ENCODE assay signal across 11 cellular contexts in genomic region chr7:101237206-101238067, GRCh38. TPM values are rescaled to one million over a fixed set of nuclear protein-coding genes. Genes with fewer than 3 reads are reported as not detected.
DNase-seq lines count a peak whose midpoint lies in the region; ATAC-seq and TF ChIP-seq lines count a peak whose summit lies in the region.
"Had no signal": no experiment of that assay in that cellular context is flagged by ENCODE, and none has a peak within 500 bp of the region (broad histone marks: within the 10 kb centered on the region; RNA-seq: fewer than 3 reads in every experiment).

Gene CLDN15, minus strand, starts transcription at chr7:101237802. Its CDS starts 221 bp downstream, at chr7:101237581.

- DNase-seq in SK-N-SH = peak; percentile 39
- DNase-seq in cardiac fibroblast (ENCODE audit: low read depth in 2 of 2) = peak; percentile 86 to 90
- no peak for DNase-seq in lung (ENCODE audit: low spot score)
- DNase-seq in testis = peak; percentile 74
- no peak for DNase-seq in stimulated activated CD4-positive, alpha-beta T cell treated with anti-CD3 and anti-CD28 coated beads, Interleukin-1b, Interleukin-23, amount 100 ng/mL, for 48 hours
- DNase-seq: immature natural killer cell, NCI-H1048 had no signal

- H3K4me3 ChIP-seq in SK-N-SH (ENCODE audit: low read depth in 2 of 2, low read length in 1 of 2) (no peak within 1 kb of the TSS), cardiac fibroblast (replicated peaks in 1 of 2; ENCODE audit: low read depth in 2 of 2, low read length in 2 of 2) (peak within 1 kb of the TSS in 1 of 2 donors; percentile 24), lung (no peak within 1 kb of the TSS), testis (no peak within 1 kb of the TSS)
- H3K4me3 ChIP-seq: A549 had no signal

- no peaks in the 10 kb centered on the region for H3K27me3 ChIP-seq in SK-N-SH (ENCODE audit: insufficient read depth)
- H3K27me3 ChIP-seq in lung (ENCODE audit: control insufficient read depth, insufficient read depth) = no peaks in the 10 kb centered on the region
- no peaks in the 10 kb centered on the region for H3K27me3 ChIP-seq in testis

- H3K9ac ChIP-seq in SK-N-SH = no peak within 1 kb of the TSS

- TF ChIP-seq RAD21 in SK-N-SH (IDR thresholded peaks at IDR 0.05; ENCODE audit: low read length) = no peak

- TF ChIP-seq POLR2A in testis (IDR thresholded peaks at IDR 0.05) = no peak

- no peaks in the 10 kb centered on the region for H3F3A ChIP-seq in SK-N-SH (replicated peaks; ENCODE audit: insufficient read depth)

- no peaks in the 10 kb centered on the region for H3K9me2 ChIP-seq in SK-N-SH

- intact Hi-C loops in testis (cut with DNase I; ENCODE audit: low total_unique reads) = no loop called here

- TF ChIP-seq CTCF in SK-N-SH (IDR thresholded peaks at IDR 0.05) (no peak), cardiac fibroblast (IDR thresholded peaks at IDR 0.05; ENCODE audit: low read depth, low read length) (no peak), lung (IDR thresholded peaks at IDR 0.05; ENCODE audit: control extremely low read depth, extremely low read depth) (no peak), testis (IDR thresholded peaks at IDR 0.05) (no peak)

- H3K79me2 ChIP-seq in SK-N-SH (ENCODE audit: insufficient read depth) = peaks cover 20% of the 10 kb centered on the region

- H2AFZ ChIP-seq in SK-N-SH (ENCODE audit: low read depth) = no peak within 1 kb of the TSS

- no peak for ATAC-seq in SK-N-SH treated with all-trans-retinoic acid at 6 μM for 48 hours
- ATAC-seq in lung (ENCODE audit: insufficient read depth, low FRiP score) = no peak
- ATAC-seq in GM21390 (IDR thresholded peaks at IDR 0.05; ENCODE audit: unreplicated experiment) = no peak
- no peak for ATAC-seq in GM19351 (IDR thresholded peaks at IDR 0.05; ENCODE audit: unreplicated experiment)
- ATAC-seq: A549 had no signal

- 87% methylated on average over 30 of the region's 31 CpGs for WGBS in SK-N-SH (ENCODE audit: low lambda C conversion rate)
- 31 to 53% methylated on average over 30 to 31 of the region's 31 CpGs for WGBS in lung, 2 donors
- 58 to 65% methylated on average over 23 to 31 of the region's 31 CpGs for WGBS in testis, 2 donors

- H3K9me3 ChIP-seq in SK-N-SH = no peaks in the 10 kb centered on the region
- no peaks in the 10 kb centered on the region for H3K9me3 ChIP-seq in lung (ENCODE audit: control insufficient read depth in 2 of 2, insufficient read depth in 1 of 2, low read length in 1 of 2)
- H3K9me3 ChIP-seq in testis = no peaks in the 10 kb centered on the region
- H3K9me3 ChIP-seq: A549 had no signal

- POLR2A ChIA-PET in SK-N-SH (lab: Yijun Ruan, JAX) = interaction anchor here (0.6 to 1.2 kb wide), 6 partner anchors 15 to 154 kb away, joined by 3 to 7 read pairs (median 3); partner anchors contain the start of genes IFT22, PLOD3 and ZNHIT1

- TF ChIP-seq EP300 in SK-N-SH (IDR thresholded peaks at IDR 0.05; ENCODE audit: borderline replicate concordance in 1 of 2, low read depth in 1 of 2, low read length in 1 of 2) = no peak

- H3K4me2 ChIP-seq in SK-N-SH = no peak within 1 kb of the TSS
- H3K4me2 ChIP-seq: A549 had no signal

- CTCF ChIA-PET in SK-N-SH (lab: Yijun Ruan, JAX) = interaction anchor here (0.7 to 4.7 kb wide), 6 partner anchors 11 to 93 kb away, joined by 3 to 30 read pairs (median 4); no protein-coding TSS in a partner anchor

- H3K36me3 ChIP-seq in SK-N-SH (replicated peaks in 1 of 2; ENCODE audit: control insufficient read depth in 1 of 2, insufficient read depth in 2 of 2, low read length in 1 of 2) (peaks cover 24 to 46% of the 10 kb centered on the region in 2 experiments), lung (ENCODE audit: control insufficient read depth in 2 of 2, insufficient read depth in 2 of 2, low read length in 2 of 2) (peaks cover 0 to 31% of the 10 kb centered on the region in 2 donors), testis (ENCODE audit: low read depth, missing control alignments) (no peaks in the 10 kb centered on the region)

- H3K27ac ChIP-seq in SK-N-SH (ENCODE audit: low read depth in 2 of 2, low read length in 1 of 2) (no peak within 1 kb of the TSS), lung (ENCODE audit: low read depth in 1 of 2, low read length in 1 of 2) (peak within 1 kb of the TSS; percentile 61 to 82), testis (peak within 1 kb of the TSS; percentile 69 to 70)
- H3K27ac ChIP-seq: A549 had no signal

- H3K4me1 ChIP-seq in SK-N-SH (ENCODE audit: control insufficient read depth in 1 of 2, insufficient read depth in 2 of 2, low read depth in 1 of 2, low read length in 1 of 2) = no peaks in the 10 kb centered on the region; a peak in 1 of 4 replicates
- peaks cover 2 to 18% of the 10 kb centered on the region in 2 donors for H3K4me1 ChIP-seq in lung (ENCODE audit: control insufficient read depth in 2 of 2, insufficient read depth in 2 of 2, low read length in 2 of 2)
- H3K4me1 ChIP-seq in testis = peaks cover 27% of the 10 kb centered on the region
- H3K4me1 ChIP-seq: A549 had no signal

- peaks cover under 1% of the 10 kb centered on the region; the same call in 1 of the 2 replicates for H4K20me1 ChIP-seq in SK-N-SH (ENCODE audit: insufficient read depth)

TF ChIP-seq in SK-N-SH, 30 proteins besides CTCF, POLR2A, EP300 and RAD21 (continues in another document):
- TF ChIP-seq ZBTB33 (IDR thresholded peaks at IDR 0.05; ENCODE audit: borderline replicate concordance, low read depth) = no peak

TF ChIP-seq in SK-N-SH treated with all-trans-retinoic acid at 6 μM for 48 hours, 23 proteins besides CTCF, POLR2A, EP300 and RAD21 (continues in another document):
- no peak for TF ChIP-seq ZNF565 (CRISPR knock-in tag; conservative IDR thresholded peaks at IDR 0.05; ENCODE audit: low read depth)
- TF ChIP-seq TCF4 (CRISPR knock-in tag; IDR thresholded peaks at IDR 0.05; ENCODE audit: borderline replicate concordance) = no peak
- no peak for TF ChIP-seq TOX (CRISPR knock-in tag; IDR thresholded peaks at IDR 0.05; ENCODE audit: borderline replicate concordance)
- TF ChIP-seq SNAI2 (CRISPR knock-in tag; IDR thresholded peaks at IDR 0.05) = no peak
- TF ChIP-seq ZFP30 (CRISPR knock-in tag; IDR thresholded peaks at IDR 0.05) = no peak
- TF ChIP-seq OSR1 (CRISPR knock-in tag; IDR thresholded peaks at IDR 0.05) = no peak
- TF ChIP-seq CSRNP3 (CRISPR knock-in tag; IDR thresholded peaks at IDR 0.05) = no peak
- TF ChIP-seq, protein P1, sequence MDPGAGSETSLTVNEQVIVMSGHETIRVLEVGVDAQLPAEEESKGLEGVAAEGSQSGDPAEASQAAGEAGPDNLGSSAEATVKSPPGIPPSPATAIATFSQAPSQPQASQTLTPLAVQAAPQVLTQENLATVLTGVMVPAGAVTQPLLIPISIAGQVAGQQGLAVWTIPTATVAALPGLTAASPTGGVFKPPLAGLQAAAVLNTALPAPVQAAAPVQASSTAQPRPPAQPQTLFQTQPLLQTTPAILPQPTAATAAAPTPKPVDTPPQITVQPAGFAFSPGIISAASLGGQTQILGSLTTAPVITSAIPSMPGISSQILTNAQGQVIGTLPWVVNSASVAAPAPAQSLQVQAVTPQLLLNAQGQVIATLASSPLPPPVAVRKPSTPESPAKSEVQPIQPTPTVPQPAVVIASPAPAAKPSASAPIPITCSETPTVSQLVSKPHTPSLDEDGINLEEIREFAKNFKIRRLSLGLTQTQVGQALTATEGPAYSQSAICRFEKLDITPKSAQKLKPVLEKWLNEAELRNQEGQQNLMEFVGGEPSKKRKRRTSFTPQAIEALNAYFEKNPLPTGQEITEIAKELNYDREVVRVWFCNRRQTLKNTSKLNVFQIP (CRISPR knock-in tag; IDR thresholded peaks at IDR 0.05; ENCODE audit: borderline replicate concordance, low read depth) = no peak
- no peak for TF ChIP-seq PPARA (CRISPR knock-in tag; IDR thresholded peaks at IDR 0.05; ENCODE audit: borderline replicate concordance)
- TF ChIP-seq, protein P2, sequence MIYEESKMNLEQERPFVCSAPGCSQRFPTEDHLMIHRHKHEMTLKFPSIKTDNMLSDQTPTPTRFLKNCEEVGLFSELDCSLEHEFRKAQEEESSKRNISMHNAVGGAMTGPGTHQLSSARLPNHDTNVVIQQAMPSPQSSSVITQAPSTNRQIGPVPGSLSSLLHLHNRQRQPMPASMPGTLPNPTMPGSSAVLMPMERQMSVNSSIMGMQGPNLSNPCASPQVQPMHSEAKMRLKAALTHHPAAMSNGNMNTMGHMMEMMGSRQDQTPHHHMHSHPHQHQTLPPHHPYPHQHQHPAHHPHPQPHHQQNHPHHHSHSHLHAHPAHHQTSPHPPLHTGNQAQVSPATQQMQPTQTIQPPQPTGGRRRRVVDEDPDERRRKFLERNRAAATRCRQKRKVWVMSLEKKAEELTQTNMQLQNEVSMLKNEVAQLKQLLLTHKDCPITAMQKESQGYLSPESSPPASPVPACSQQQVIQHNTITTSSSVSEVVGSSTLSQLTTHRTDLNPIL (CRISPR knock-in tag; IDR thresholded peaks at IDR 0.05; ENCODE audit: low read depth) = no peak
- TF ChIP-seq ARNTL (CRISPR knock-in tag; IDR thresholded peaks at IDR 0.05; ENCODE audit: borderline replicate concordance, low read depth) = no peak
- TF ChIP-seq ZC3H10 (CRISPR knock-in tag; IDR thresholded peaks at IDR 0.05) = no peak
- TF ChIP-seq ZFP3 (CRISPR knock-in tag; IDR thresholded peaks at IDR 0.05) = no peak
- TF ChIP-seq BACH2 (CRISPR knock-in tag; IDR thresholded peaks at IDR 0.05; ENCODE audit: borderline replicate concordance) = no peak

RNA-seq across cellular contexts. Expression of gene CLDN15, which starts in this region (rescaled TPM):
- polyA plus RNA-seq in SK-N-SH (2012; rRNA removed) (24.0 and 29.0 TPM in 2 replicates), lung (1 to 10 TPM; 5.9 to 8.0 TPM), testis (ENCODE audit: insufficient read depth, low read depth, low replicate concordance) (12.1 TPM)
- polyA plus RNA-seq in SK-N-SH (2012; cell fraction: cytosol; rRNA removed) = 4.8 and 8.1 TPM in 2 replicates
- 139 and 167 TPM in 2 replicates for polyA plus RNA-seq in SK-N-SH (2012; cell fraction: nucleus; rRNA removed)
- total RNA-seq in lung (1 to 10 TPM; 5.2 to 7.3 TPM), testis (10 to 100 TPM; 13.6 to 20.2 TPM)

Comparison
In these comparisons a context has a peak if more than half of its experiments do, and no peak if none do; other contexts are left out.
1. DNase-seq: peak in SK-N-SH (single experiment), cardiac fibroblast (2 of 2) and testis (single experiment); none in lung (single experiment) and stimulated activated CD4-positive, alpha-beta T cell treated with anti-CD3 and anti-CD28 coated beads, Interleukin-1b, Interleukin-23, amount 100 ng/mL, for 48 hours (single experiment).
2. H3K27ac ChIP-seq: peak in lung (2 of 2) and testis (2 of 2); none in SK-N-SH (0 of 2).